Comparison of ENCODE assay signal across 21 cellular contexts in genomic region chr10:79166312-79166721, GRCh38.
A peak's percentile ranks its signal among the peaks of the same experiment; 100 is the strongest.
DNase-seq lines count a peak whose midpoint lies in the region; ATAC-seq and TF ChIP-seq lines count a peak whose summit lies in the region.
"Had no signal": no experiment of that assay in that cellular context is flagged by ENCODE, and none has a peak within 500 bp of the region (broad histone marks: within the 10 kb centered on the region; RNA-seq: fewer than 3 reads in every experiment).

No MANE protein-coding gene starts in this region.

- H4K91ac ChIP-seq in trophoblast cell (ENCODE audit: low read depth, low read length), result no peak overlapping the region

- no peaks in the 10 kb centered on the region for H3K27me3 ChIP-seq in breast epithelium
- no peaks in the 10 kb centered on the region for H3K27me3 ChIP-seq in esophagus muscularis mucosa
- H3K27me3 ChIP-seq in trophoblast cell (ENCODE audit: insufficient read depth, low read length), result no peaks in the 10 kb centered on the region
- H3K27me3 ChIP-seq: colonic mucosa, neutrophil had no signal

- TF ChIP-seq POLR2A in breast epithelium (IDR thresholded peaks at IDR 0.05) (no peak), esophagus muscularis mucosa (IDR thresholded peaks at IDR 0.05; ENCODE audit: low read depth) (no peak)

- no peak overlapping the region for H2BK120ac ChIP-seq in trophoblast cell (ENCODE audit: insufficient read depth, low read length, poor library complexity)

- no peak overlapping the region for H2AFZ ChIP-seq in trophoblast cell (ENCODE audit: insufficient read depth, low read length, poor library complexity)

- H3K36me3 Mint-ChIP-seq in MCF 10A (ENCODE audit: insufficient read depth, unreplicated experiment) (peaks cover 9% of the 10 kb centered on the region), mesothelial cell of epicardium (peaks cover 15% of the 10 kb centered on the region)
- peaks cover 0 to 4% of the 10 kb centered on the region in 2 donors for H3K36me3 Mint-ChIP-seq in stimulated activated naive B cell treated with anti-CD40 and anti-IgM and Interleukin-4, amounts not matched to agents 10 μg/mL and 1 μg/mL and 100 μg/mL, for 72 hours

- peak overlapping the region; percentile 37 to 66 for H3K27ac ChIP-seq in breast epithelium
- peak overlapping the region; percentile 47 to 60 (median 56) for H3K27ac ChIP-seq in esophagus muscularis mucosa (replicated peaks in 1 of 4)
- no peak overlapping the region for H3K27ac ChIP-seq in trophoblast cell (ENCODE audit: low read depth, low read length)
- H3K27ac ChIP-seq: colonic mucosa, neutrophil had no signal

- H3K9me3 Mint-ChIP-seq in MCF 10A (ENCODE audit: unreplicated experiment), result no peaks in the 10 kb centered on the region
- H3K9me3 Mint-ChIP-seq in mesothelial cell of epicardium, result no peaks in the 10 kb centered on the region
- no peaks in the 10 kb centered on the region for H3K9me3 Mint-ChIP-seq in stimulated activated naive B cell treated with anti-CD40 and anti-IgM and Interleukin-4, amounts not matched to agents 10 μg/mL and 1 μg/mL and 100 μg/mL, for 72 hours
- H3K9me3 Mint-ChIP-seq: endodermal cell had no signal

- no peak overlapping the region for H2BK5ac ChIP-seq in trophoblast cell (ENCODE audit: low read depth, low read length, poor library complexity)

- H3K4me1 ChIP-seq in breast epithelium (peaks cover 0 to under 1% of the 10 kb centered on the region in 2 donors), esophagus muscularis mucosa (peaks cover 70 to 86% (median 76%) of the 10 kb centered on the region in 4 donors), trophoblast cell (ENCODE audit: control insufficient read depth in 1 of 2, insufficient read depth in 2 of 2, low read length in 2 of 2) (no peaks in the 10 kb centered on the region)
- H3K4me1 ChIP-seq: colonic mucosa had no signal

- no peak overlapping the region for H3K4me2 ChIP-seq in trophoblast cell (ENCODE audit: low read length)

- H3K4me3 Mint-ChIP-seq in MCF 10A (ENCODE audit: unreplicated experiment) (no peak overlapping the region), mesothelial cell of epicardium (no peak overlapping the region)
- no peak overlapping the region for H3K4me3 Mint-ChIP-seq in stimulated activated naive B cell treated with anti-CD40 and anti-IgM and Interleukin-4, amounts not matched to agents 10 μg/mL and 1 μg/mL and 100 μg/mL, for 72 hours
- H3K4me3 Mint-ChIP-seq: B cell, endodermal cell had no signal

- ATAC-seq in stimulated activated naive B cell treated with anti-CD40 and anti-IgM and Interleukin-4, amounts not matched to agents 10 μg/mL and 1 μg/mL and 100 μg/mL, for 72 hours (replicated peaks), result no peak

- no peak overlapping the region for H3K14ac ChIP-seq in trophoblast cell (ENCODE audit: low read length)

- no peaks in the 10 kb centered on the region for H3K79me1 ChIP-seq in trophoblast cell (ENCODE audit: low read length)

- no peak overlapping the region for H3K27ac Mint-ChIP-seq in MCF 10A (ENCODE audit: low read depth, unreplicated experiment)
- peak overlapping the region; percentile 14 for H3K27ac Mint-ChIP-seq in mesothelial cell of epicardium
- peak overlapping the region; percentile 33 for H3K27ac Mint-ChIP-seq in stimulated activated naive B cell treated with anti-CD40 and anti-IgM and Interleukin-4, amounts not matched to agents 10 μg/mL and 1 μg/mL and 100 μg/mL, for 72 hours
- H3K27ac Mint-ChIP-seq: B cell had no signal

- TF ChIP-seq CTCF in breast epithelium (IDR thresholded peaks at IDR 0.05) (no peak), MCF 10A (IDR thresholded peaks at IDR 0.05; ENCODE audit: unreplicated experiment) (no peak), esophagus muscularis mucosa (IDR thresholded peaks at IDR 0.05) (no peak), mesothelial cell of epicardium (IDR thresholded peaks at IDR 0.05; ENCODE audit: unreplicated experiment) (no peak)

- no peaks in the 10 kb centered on the region for H3K27me3 Mint-ChIP-seq in MCF 10A (ENCODE audit: insufficient read depth, unreplicated experiment)
- no peaks in the 10 kb centered on the region for H3K27me3 Mint-ChIP-seq in mesothelial cell of epicardium (ENCODE audit: low read depth)
- no peaks in the 10 kb centered on the region for H3K27me3 Mint-ChIP-seq in stimulated activated naive B cell treated with anti-CD40 and anti-IgM and Interleukin-4, amounts not matched to agents 10 μg/mL and 1 μg/mL and 100 μg/mL, for 72 hours

- H4K8ac ChIP-seq in trophoblast cell (ENCODE audit: low read depth, low read length), result no peak overlapping the region

- no peak overlapping the region for H2AK5ac ChIP-seq in trophoblast cell (ENCODE audit: low read length)

- CTCF ChIA-PET in MCF 10A (lab: Yijun Ruan, JAX), result no interaction called here

- H3K36me3 ChIP-seq in breast epithelium, result no peaks in the 10 kb centered on the region
- peaks cover 4 to 75% (median 59%) of the 10 kb centered on the region in 4 donors for H3K36me3 ChIP-seq in esophagus muscularis mucosa
- peaks cover 85 to 94% of the 10 kb centered on the region in 2 experiments for H3K36me3 ChIP-seq in trophoblast cell (ENCODE audit: control insufficient read depth in 1 of 2, insufficient read depth in 2 of 2, low read length in 2 of 2)
- H3K36me3 ChIP-seq: colonic mucosa had no signal

- no peak overlapping the region for H3K23ac ChIP-seq in trophoblast cell (ENCODE audit: low read length)

- WGBS in esophagus muscularis mucosa, result 40% methylated on average over 7 of the region's 7 CpGs
- no CpG with 5 or more reads among the region's 7 CpGs for WGBS in trophoblast cell (ENCODE audit: extremely low coverage, insufficient coverage, insufficient read length)

- H3K9ac ChIP-seq in trophoblast cell (ENCODE audit: low read length), result no peak overlapping the region

- POLR2A ChIA-PET in MCF 10A (lab: Yijun Ruan, JAX), result no interaction called here

- intact Hi-C loops in breast epithelium (cut with DNase I; ENCODE audit: low total_unique reads) (no loop called here), MCF 10A (cut with micrococcal nuclease) (no loop called here), esophagus muscularis mucosa (cut with DNase I) (no loop called here)

- H2BK12ac ChIP-seq in trophoblast cell (ENCODE audit: low read length), result no peak overlapping the region

- H3K4me1 Mint-ChIP-seq in MCF 10A (ENCODE audit: insufficient read depth, unreplicated experiment) (peaks cover 15% of the 10 kb centered on the region), mesothelial cell of epicardium (peaks cover 13% of the 10 kb centered on the region)
- peaks cover 4 to 15% of the 10 kb centered on the region in 2 donors for H3K4me1 Mint-ChIP-seq in stimulated activated naive B cell treated with anti-CD40 and anti-IgM and Interleukin-4, amounts not matched to agents 10 μg/mL and 1 μg/mL and 100 μg/mL, for 72 hours
- H3K4me1 Mint-ChIP-seq: B cell had no signal

- DNase-seq in breast epithelium (ENCODE audit: low spot score in 2 of 2) (no peak), MCF 10A (ENCODE audit: unreplicated experiment) (no peak), esophagus muscularis mucosa (ENCODE audit: extremely low spot score) (no peak), mesothelial cell of epicardium (ENCODE audit: low spot score in 2 of 2, unreplicated experiment in 2 of 2) (no peak), trophoblast cell (no peak), nucleus accumbens (lab: John Stamatoyannopoulos, UW) (no peak)
- DNase-seq in stimulated activated naive B cell treated with anti-CD40 and anti-IgM and Interleukin-4, amounts not matched to agents 10 μg/mL and 1 μg/mL and 100 μg/mL, for 72 hours, result no peak
- DNase-seq in stimulated activated CD4-positive, alpha-beta T cell treated with anti-CD3 and anti-CD28 coated beads, Interleukin-4, amount 100 ng/mL, for 4 hours, result no peak
- DNase-seq: activated CD4-positive, alpha-beta T cell treated with anti-CD3 and anti-CD28 coated beads for 1 hour; activated CD8-positive, alpha-beta memory T cell treated with anti-CD3 and anti-CD28 coated beads for 24 hours; activated naive CD4-positive, alpha-beta T cell treated with anti-CD3 and anti-CD28 coated beads, Interleukin-2, amount 50 U/mL, for 16 hours; activated T-cell treated with anti-CD3 and anti-CD28 coated beads, Interleukin-2, amount 50 U/mL, for 48 hours; colonic mucosa; endodermal cell; KBM-7; NCI-H226; NCI-H82; stimulated activated CD4-positive, alpha-beta T cell treated with anti-CD3 and anti-CD28 coated beads, Interleukin-15, amount 100 ng/mL, for 24 hours; T-helper 9 cell had no signal

- H3K4ac ChIP-seq in trophoblast cell (ENCODE audit: low read depth, low read length), result no peak overlapping the region

- BruUV-seq in MCF 10A (replicated peaks; lab: Mats Ljungman, UMichigan), result no TSS peak

- H4K12ac ChIP-seq in trophoblast cell (ENCODE audit: low read depth, low read length), result no peak overlapping the region

- H3K18ac ChIP-seq in trophoblast cell (ENCODE audit: low read length), result no peak overlapping the region

- no peaks in the 10 kb centered on the region for H3K79me2 ChIP-seq in trophoblast cell (ENCODE audit: control insufficient read depth, insufficient read depth, low read length, poor library complexity)

- no peaks in the 10 kb centered on the region for H3K9me3 ChIP-seq in breast epithelium
- no peaks in the 10 kb centered on the region for H3K9me3 ChIP-seq in esophagus muscularis mucosa
- H3K9me3 ChIP-seq in trophoblast cell (ENCODE audit: insufficient read depth, low read depth, low read length), result peaks cover 3% of the 10 kb centered on the region
- H3K9me3 ChIP-seq: colonic mucosa, neutrophil had no signal

- no peak for TF ChIP-seq EP300 in esophagus muscularis mucosa (IDR thresholded peaks at IDR 0.05)

- no peak overlapping the region for H3K4me3 ChIP-seq in breast epithelium
- H3K4me3 ChIP-seq in esophagus muscularis mucosa, result no peak overlapping the region
- H3K4me3 ChIP-seq in trophoblast cell (ENCODE audit: low read depth, low read length), result no peak overlapping the region
- H3K4me3 ChIP-seq: colonic mucosa had no signal
